Comparison of ENCODE assay signal across 8 cellular contexts in genomic region chr2:15943378-15943851, GRCh38. TPM values are rescaled to one million over a fixed set of nuclear protein-coding genes. Genes with fewer than 3 reads are reported as not detected.
DNase-seq lines count a peak whose midpoint lies in the region; ATAC-seq, FAIRE-seq and TF ChIP-seq lines count a peak whose summit lies in the region.

No MANE protein-coding gene starts in this region.

- DNase-seq in stimulated activated CD4-positive, alpha-beta T cell treated with anti-CD3 and anti-CD28 coated beads, Interleukin-12 subunit alpha, Interleukin-12 subunit beta, amount 100 ng/mL, for 4 hours: peak; percentile 18
- no peak for DNase-seq in stimulated activated CD4-positive, alpha-beta T cell treated with anti-CD3 and anti-CD28 coated beads, Interleukin-1b, Interleukin-23, amount 100 ng/mL, for 48 hours
- DNase-seq in T-helper 17 cell: no peak
- no peak for DNase-seq in kidney epithelial cell (ENCODE audit: low read depth)
- DNase-seq in urothelium cell line (ENCODE audit: low spot score): peak; percentile 64
- DNase-seq in AG08396 (ENCODE audit: low spot score): no peak

- peak; percentile 13 for FAIRE-seq in urothelium cell line (lab: Jason Lieb, UNC)

- H3K36me3 Mint-ChIP-seq in T-helper 17 cell (ENCODE audit: low read depth): peaks cover 4% of the 10 kb centered on the region

- H3K9me3 ChIP-seq in T-helper 17 cell (ENCODE audit: control insufficient read depth, low read length, poor library complexity, severe bottlenecking): no peaks in the 10 kb centered on the region

- H3K4me3 Mint-ChIP-seq in T-helper 17 cell: peak overlapping the region; percentile 73

- peaks cover 16% of the 10 kb centered on the region for H3K4me1 Mint-ChIP-seq in T-helper 17 cell

- H3K27me3 Mint-ChIP-seq in T-helper 17 cell: peaks cover 61% of the 10 kb centered on the region

- ATAC-seq in T-helper 17 cell: no peak
- no peak for ATAC-seq in GM21717 (IDR thresholded peaks at IDR 0.05; ENCODE audit: unreplicated experiment)
- no peak for ATAC-seq in GM21825 (IDR thresholded peaks at IDR 0.05; ENCODE audit: unreplicated experiment)

- H3K27ac Mint-ChIP-seq in T-helper 17 cell: no peak overlapping the region

- TF ChIP-seq CTCF in kidney epithelial cell (IDR thresholded peaks at IDR 0.05; ENCODE audit: insufficient read depth, low read length, poor library complexity, severe bottlenecking): peak; percentile 63

- H3K36me3 ChIP-seq in kidney epithelial cell (ENCODE audit: control insufficient read depth, insufficient read depth, low read length): no peaks in the 10 kb centered on the region

- peak overlapping the region; percentile 52 for H3K4me3 ChIP-seq in kidney epithelial cell (ENCODE audit: low read depth, low read length)

- H3K27me3 ChIP-seq in kidney epithelial cell (ENCODE audit: control insufficient read depth, insufficient read depth, low read length): peaks cover 36% of the 10 kb centered on the region

RNA-seq across cellular contexts. Expression of gene MYCN, which starts 3.1 kb away (rescaled TPM):
- total RNA-seq in T-helper 17 cell (under 1 TPM in 1 of 2 donors, not detected in 1; 0.37 TPM), kidney epithelial cell (0.54 and 2.3 TPM in 2 replicates)

Comparison
In these comparisons a context has a peak if more than half of its experiments do, and no peak if none do; other contexts are left out.
1. DNase-seq: peak in stimulated activated CD4-positive, alpha-beta T cell treated with anti-CD3 and anti-CD28 coated beads, Interleukin-12 subunit alpha, Interleukin-12 subunit beta, amount 100 ng/mL, for 4 hours (single experiment) and urothelium cell line (single experiment); none in stimulated activated CD4-positive, alpha-beta T cell treated with anti-CD3 and anti-CD28 coated beads, Interleukin-1b, Interleukin-23, amount 100 ng/mL, for 48 hours (single experiment), T-helper 17 cell (0 of 3), kidney epithelial cell (single experiment) and AG08396 (single experiment).